In genomic region chr1:12370241-12370980, GRCh38 we compare ENCODE assay signal across 23 cellular contexts.
"Had no signal": no experiment of that assay in that cellular context is flagged by ENCODE, and none has a peak within 500 bp of the region (broad histone marks: within the 10 kb centered on the region; RNA-seq: fewer than 3 reads in every experiment).

No MANE protein-coding gene starts in this region.

- H3K27me3 Mint-ChIP-seq: activated CD8-positive, alpha-beta T cell treated with anti-CD3 and anti-CD28 coated beads for 36 hours; activated naive CD8-positive, alpha-beta T cell treated with anti-CD3 and anti-CD28 coated beads for 36 hours; dendritic cell treated with granulocyte-macrophage colony-stimulating factor and Interleukin-4, amounts not matched to agents 40 ng/mL and 50 ng/mL, for 4 days; effector memory CD8-positive, alpha-beta T cell; naive thymus-derived CD4-positive, alpha-beta T cell had no signal

- H3K27me3 ChIP-seq: left lung, right atrium auricular region, transverse colon had no signal

- H3K27ac ChIP-seq: epithelial cell of prostate, left lung, right atrium auricular region, transverse colon had no signal

- H3K4me3 Mint-ChIP-seq: activated CD8-positive, alpha-beta T cell treated with anti-CD3 and anti-CD28 coated beads for 36 hours; activated naive CD8-positive, alpha-beta T cell treated with anti-CD3 and anti-CD28 coated beads for 36 hours; dendritic cell treated with granulocyte-macrophage colony-stimulating factor and Interleukin-4, amounts not matched to agents 40 ng/mL and 50 ng/mL, for 4 days; effector memory CD8-positive, alpha-beta T cell; naive thymus-derived CD4-positive, alpha-beta T cell; WTC11 had no signal

- H3K9me3 Mint-ChIP-seq: activated CD8-positive, alpha-beta T cell treated with anti-CD3 and anti-CD28 coated beads for 36 hours; activated naive CD8-positive, alpha-beta T cell treated with anti-CD3 and anti-CD28 coated beads for 36 hours; dendritic cell treated with granulocyte-macrophage colony-stimulating factor and Interleukin-4, amounts not matched to agents 40 ng/mL and 50 ng/mL, for 4 days; effector memory CD8-positive, alpha-beta T cell; naive thymus-derived CD4-positive, alpha-beta T cell; WTC11 had no signal

- H3K9me3 ChIP-seq: left lung, right atrium auricular region, transverse colon had no signal

- ATAC-seq: activated CD8-positive, alpha-beta T cell treated with anti-CD3 and anti-CD28 coated beads for 36 hours; effector memory CD8-positive, alpha-beta T cell; left lung; naive thymus-derived CD4-positive, alpha-beta T cell; WTC11 had no signal

- H3K4me1 ChIP-seq: left lung, right atrium auricular region, transverse colon had no signal

- H3K27ac Mint-ChIP-seq: activated CD8-positive, alpha-beta T cell treated with anti-CD3 and anti-CD28 coated beads for 36 hours; activated naive CD8-positive, alpha-beta T cell treated with anti-CD3 and anti-CD28 coated beads for 36 hours; dendritic cell treated with granulocyte-macrophage colony-stimulating factor and Interleukin-4, amounts not matched to agents 40 ng/mL and 50 ng/mL, for 4 days; WTC11 had no signal

- H3K4me3 ChIP-seq: left lung, right atrium auricular region, transverse colon had no signal

- DNase-seq: activated CD4-positive, alpha-beta T cell treated with anti-CD3 and anti-CD28 coated beads for 4 hours; activated CD8-positive, alpha-beta T cell treated with anti-CD3 and anti-CD28 coated beads for 36 hours; activated gamma-delta T cell treated with Interleukin-2 at 50 U/mL for 16 hours; activated naive CD8-positive, alpha-beta T cell treated with anti-CD3 and anti-CD28 coated beads for 36 hours; activated T-cell treated with anti-CD3 and anti-CD28 coated beads, Interleukin-2, amount 50 U/mL, for 48 hours; aorta; cerebellar nuclear complex; effector memory CD8-positive, alpha-beta T cell; glutamatergic neuron; hypothalamus; kidney; left lung; mammary epithelial cell; naive thymus-derived CD4-positive, alpha-beta T cell; posterior cingulate gyrus; stimulated activated CD4-positive, alpha-beta T cell treated with anti-CD3 and anti-CD28 coated beads, Interleukin-4, amount 100 ng/mL, for 24 hours; stimulated activated naive CD4-positive, alpha-beta T cell; T-helper 2 cell; transverse colon had no signal
